In the genomic region with DNA sequence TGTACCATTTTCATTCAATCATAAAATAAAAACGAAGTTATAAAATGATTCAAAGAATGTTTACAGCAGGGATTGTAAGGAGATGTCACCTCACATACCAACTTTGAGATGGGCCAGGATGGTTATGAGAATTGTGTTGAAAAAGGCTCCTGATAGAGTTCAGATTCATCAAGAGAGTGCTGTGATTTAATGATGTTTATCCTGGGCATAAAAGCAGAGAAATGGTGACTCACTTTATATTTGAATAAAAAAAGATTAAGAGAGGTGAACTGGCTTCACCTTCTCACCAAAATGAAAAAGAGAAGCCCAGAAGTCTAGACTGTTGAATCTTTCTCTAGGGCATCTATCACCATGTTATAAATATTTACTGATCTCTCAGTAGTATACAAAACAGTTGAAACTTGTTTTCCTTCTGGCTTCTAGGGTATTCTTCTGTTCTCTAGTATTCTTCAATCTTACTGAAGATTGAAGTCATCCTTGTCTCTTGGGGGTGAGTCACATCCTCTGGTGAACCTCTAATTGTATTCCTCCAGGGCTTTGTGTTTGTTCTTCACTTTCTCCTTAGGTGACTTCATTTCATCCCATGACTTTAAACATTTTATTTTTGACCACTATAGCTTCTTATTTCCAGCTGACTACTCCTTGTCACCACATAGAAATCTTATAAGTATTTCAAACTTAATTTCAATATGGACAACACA, we compare ENCODE assay signal across 23 cellular contexts.
DNase-seq lines count a peak whose midpoint lies in the region; ATAC-seq, FAIRE-seq and TF ChIP-seq lines count a peak whose summit lies in the region.
"Had no signal": no experiment of that assay in that cellular context is flagged by ENCODE, and none has a peak within 500 bp of the region (broad histone marks: within the 10 kb centered on the region; RNA-seq: fewer than 3 reads in every experiment).

No MANE protein-coding gene starts in this region.

- in situ Hi-C loops in astrocyte of the cerebellum (cut with HindIII; ENCODE audit: low sequenced_read_pairs): no loop called here

- no peak overlapping the region for H3K4me3 ChIP-seq in astrocyte of the cerebellum (ENCODE audit: low read depth, low read length)
- H3K4me3 ChIP-seq: SK-N-MC, tibial nerve had no signal

- ATAC-seq in GM19463 (IDR thresholded peaks at IDR 0.05; ENCODE audit: unreplicated experiment): no peak
- no peak for ATAC-seq in GM19035 (IDR thresholded peaks at IDR 0.05; ENCODE audit: unreplicated experiment)
- ATAC-seq: stimulated activated naive B cell treated with anti-CD40 and anti-IgM and Interleukin-4, amounts not matched to agents 10 μg/mL and 1 μg/mL and 100 μg/mL, for 72 hours had no signal

- no peaks in the 10 kb centered on the region for H3K4me1 Mint-ChIP-seq in activated naive CD8-positive, alpha-beta T cell treated with anti-CD3 and anti-CD28 coated beads for 36 hours
- H3K4me1 Mint-ChIP-seq: activated CD4-positive, alpha-beta T cell treated with anti-CD3 and anti-CD28 coated beads, Interleukin-2, amount 10 ng/mL, durations not matched to agents 24 days and 14 days; IgD-negative memory B cell; memory B cell; neural crest cell; stimulated activated naive B cell treated with anti-CD40 and anti-IgM and Interleukin-4, amounts not matched to agents 10 μg/mL and 1 μg/mL and 100 μg/mL, for 72 hours had no signal

- H3K27me3 Mint-ChIP-seq in activated naive CD8-positive, alpha-beta T cell treated with anti-CD3 and anti-CD28 coated beads for 36 hours: no peaks in the 10 kb centered on the region
- H3K27me3 Mint-ChIP-seq: activated CD4-positive, alpha-beta T cell treated with anti-CD3 and anti-CD28 coated beads, Interleukin-2, amount 10 ng/mL, durations not matched to agents 24 days and 14 days; brain; IgD-negative memory B cell; memory B cell; stimulated activated naive B cell treated with anti-CD40 and anti-IgM and Interleukin-4, amounts not matched to agents 10 μg/mL and 1 μg/mL and 100 μg/mL, for 72 hours had no signal

- H3K36me3 Mint-ChIP-seq in activated naive CD8-positive, alpha-beta T cell treated with anti-CD3 and anti-CD28 coated beads for 36 hours: no peaks in the 10 kb centered on the region
- H3K36me3 Mint-ChIP-seq: brain; IgD-negative memory B cell; memory B cell; stimulated activated naive B cell treated with anti-CD40 and anti-IgM and Interleukin-4, amounts not matched to agents 10 μg/mL and 1 μg/mL and 100 μg/mL, for 72 hours had no signal

- no peak overlapping the region for H3K27ac Mint-ChIP-seq in activated naive CD8-positive, alpha-beta T cell treated with anti-CD3 and anti-CD28 coated beads for 36 hours
- H3K27ac Mint-ChIP-seq: activated CD4-positive, alpha-beta T cell treated with anti-CD3 and anti-CD28 coated beads, Interleukin-2, amount 10 ng/mL, durations not matched to agents 24 days and 14 days; IgD-negative memory B cell; immature natural killer cell; memory B cell; stimulated activated naive B cell treated with anti-CD40 and anti-IgM and Interleukin-4, amounts not matched to agents 10 μg/mL and 1 μg/mL and 100 μg/mL, for 72 hours had no signal

- no peak for TF ChIP-seq CTCF in astrocyte of the cerebellum (IDR thresholded peaks at IDR 0.05; ENCODE audit: low read depth, low read length, missing control alignments)

- DNase-seq in A172 (ENCODE audit: low spot score) (peak; percentile 79), M059J (ENCODE audit: low read depth) (peak; percentile 81), astrocyte of the cerebellum (ENCODE audit: low read depth) (peak; percentile 19), NCI-H446 treated with DMSO at 0.1 percent for 48 hours (lab: John Stamatoyannopoulos, UW) (no peak)
- DNase-seq in activated naive CD8-positive, alpha-beta T cell treated with anti-CD3 and anti-CD28 coated beads for 36 hours: no peak
- DNase-seq: activated CD4-positive, alpha-beta T cell treated with anti-CD3 and anti-CD28 coated beads, Interleukin-2, amount 10 ng/mL, durations not matched to agents 24 days and 14 days; activated CD8-positive, alpha-beta memory T cell treated with anti-CD3 and anti-CD28 coated beads, Interleukin-2, amount 50 U/mL, for 4 hours; immature natural killer cell; NCI-H2081; NCI-H526; OCI-M1; stimulated activated naive B cell treated with anti-CD40 and anti-IgM and Interleukin-4, amounts not matched to agents 10 μg/mL and 1 μg/mL and 100 μg/mL, for 72 hours had no signal

- H3K4me3 Mint-ChIP-seq in activated naive CD8-positive, alpha-beta T cell treated with anti-CD3 and anti-CD28 coated beads for 36 hours: no peak overlapping the region
- H3K4me3 Mint-ChIP-seq: activated CD4-positive, alpha-beta T cell treated with anti-CD3 and anti-CD28 coated beads, Interleukin-2, amount 10 ng/mL, durations not matched to agents 24 days and 14 days; brain; IgD-negative memory B cell; immature natural killer cell; memory B cell; neural crest cell; stimulated activated naive B cell treated with anti-CD40 and anti-IgM and Interleukin-4, amounts not matched to agents 10 μg/mL and 1 μg/mL and 100 μg/mL, for 72 hours had no signal

- H3K9me3 Mint-ChIP-seq in activated naive CD8-positive, alpha-beta T cell treated with anti-CD3 and anti-CD28 coated beads for 36 hours: peaks cover 1% of the 10 kb centered on the region
- H3K9me3 Mint-ChIP-seq: activated CD4-positive, alpha-beta T cell treated with anti-CD3 and anti-CD28 coated beads, Interleukin-2, amount 10 ng/mL, durations not matched to agents 24 days and 14 days; brain had no signal

- FAIRE-seq in islet of Langerhans (lab: Jason Lieb, UNC): peak; percentile 65
- FAIRE-seq: A204.1, endothelial cell of umbilical vein had no signal

Comparison
In these comparisons a context has a peak if more than half of its experiments do, and no peak if none do; other contexts are left out.
1. DNase-seq: peak in A172 (single experiment), M059J (single experiment) and astrocyte of the cerebellum (single experiment); none in NCI-H446 treated with DMSO at 0.1 percent for 48 hours (single experiment) and activated naive CD8-positive, alpha-beta T cell treated with anti-CD3 and anti-CD28 coated beads for 36 hours (single experiment).